ENCODE assay signal across 15 cellular contexts in genomic region chr6:123203928-123204327, GRCh38.
DNase-seq lines count a peak whose midpoint lies in the region; ATAC-seq and TF ChIP-seq lines count a peak whose summit lies in the region.
"Had no signal": no experiment of that assay in that cellular context is flagged by ENCODE, and none has a peak within 500 bp of the region (broad histone marks: within the 10 kb centered on the region; RNA-seq: fewer than 3 reads in every experiment).

No MANE protein-coding gene starts in this region.

- H3K79me1 ChIP-seq in neuronal stem cell (ENCODE audit: low read depth, low read length): no peaks in the 10 kb centered on the region

- H3K36me3 Mint-ChIP-seq in WTC11: peaks cover 28% of the 10 kb centered on the region

- intact Hi-C loops in left lung (cut with DNase I): no loop called here

- H3K9me3 ChIP-seq in neuronal stem cell (replicated peaks in 1 of 2; ENCODE audit: control insufficient read depth in 2 of 2, insufficient read depth in 1 of 2, low read depth in 1 of 2, low read length in 2 of 2) (peaks cover 0 to 3% of the 10 kb centered on the region in 2 donors), left lung (peaks cover 0 to 13% of the 10 kb centered on the region in 2 donors)

- H3K4me3 ChIP-seq in H7 (ENCODE audit: insufficient read depth, low read depth, low read length) (no peak overlapping the region), neuronal stem cell (ENCODE audit: low read length in 2 of 2) (no peak overlapping the region), left lung (no peak overlapping the region)
- H3K4me3 ChIP-seq: GM12878, K562 had no signal

- peaks cover 33% of the 10 kb centered on the region for H3K9me3 Mint-ChIP-seq in WTC11
- H3K9me3 Mint-ChIP-seq: CD4-positive, alpha-beta T cell had no signal

- TF ChIP-seq CTCF in WTC11 (IDR thresholded peaks at IDR 0.05): no peak
- TF ChIP-seq CTCF in left lung (IDR thresholded peaks at IDR 0.05): no peak

- H2AFZ ChIP-seq in neuronal stem cell (ENCODE audit: low read length): no peak overlapping the region

- no peak overlapping the region for H3K27ac ChIP-seq in neuronal stem cell (replicated peaks; ENCODE audit: low read length)
- H3K27ac ChIP-seq in left lung: no peak overlapping the region

- H3K27me3 ChIP-seq in H7 (ENCODE audit: control insufficient read depth, insufficient read depth, low read length): no peaks in the 10 kb centered on the region
- H3K27me3 ChIP-seq in neuronal stem cell (ENCODE audit: control insufficient read depth in 3 of 3, insufficient read depth in 3 of 3, low read depth in 1 of 3, low read length in 3 of 3): no peaks in the 10 kb centered on the region
- no peaks in the 10 kb centered on the region for H3K27me3 ChIP-seq in left lung

- no peak overlapping the region for H2BK12ac ChIP-seq in neuronal stem cell (ENCODE audit: low read length)

- no peak overlapping the region for H3K4me3 Mint-ChIP-seq in WTC11
- H3K4me3 Mint-ChIP-seq: B cell; CD4-positive, alpha-beta T cell; H9 had no signal

- H3K18ac ChIP-seq in neuronal stem cell (ENCODE audit: low read length): no peak overlapping the region

- POLR2A ChIA-PET in WTC11 (lab: Charles Lee): no interaction called here

- DNase-seq in H7 (peak; percentile 55), WTC11 (ENCODE audit: low spot score) (no peak), iPS-NIHi11 (ENCODE audit: low spot score) (peak; percentile 49), neuronal stem cell (ENCODE audit: low spot score) (peak; percentile 8), occipital lobe (lab: John Stamatoyannopoulos, UW) (no peak), left lung (no peak)
- DNase-seq: C1 segment of cervical spinal cord; Calu3; CD4-positive, alpha-beta T cell; DMS 273 treated with DMSO at 0.1 percent for 48 hours; H9 had no signal

- H3K4me1 Mint-ChIP-seq in WTC11: peaks cover 20% of the 10 kb centered on the region
- H3K4me1 Mint-ChIP-seq: B cell had no signal

- peak; percentile 98 for ATAC-seq in WTC11
- no peak for ATAC-seq in HG02870 (IDR thresholded peaks at IDR 0.05; ENCODE audit: unreplicated experiment)
- ATAC-seq in left lung: no peak
- ATAC-seq: GM12878, K562 had no signal

- H2AK5ac ChIP-seq in neuronal stem cell (ENCODE audit: low read depth, low read length): no peak overlapping the region

- no peak overlapping the region for H4K91ac ChIP-seq in neuronal stem cell (ENCODE audit: low read depth, low read length, poor library complexity)

- H3K27me3 Mint-ChIP-seq in WTC11 (ENCODE audit: low read depth): peaks cover 10% of the 10 kb centered on the region
- H3K27me3 Mint-ChIP-seq: B cell; CD4-positive, alpha-beta T cell had no signal

- peaks cover 0 to 3% of the 10 kb centered on the region in 2 donors for H3K4me1 ChIP-seq in neuronal stem cell (ENCODE audit: control insufficient read depth in 2 of 2, insufficient read depth in 1 of 2, low read depth in 1 of 2, low read length in 2 of 2)
- no peaks in the 10 kb centered on the region for H3K4me1 ChIP-seq in left lung

- no peak overlapping the region for H3K14ac ChIP-seq in neuronal stem cell (ENCODE audit: low read length)

- H3K27ac Mint-ChIP-seq in WTC11: no peak overlapping the region
- H3K27ac Mint-ChIP-seq: B cell; CD4-positive, alpha-beta T cell had no signal

- H3K9ac ChIP-seq in neuronal stem cell (ENCODE audit: low read depth, low read length, poor library complexity): no peak overlapping the region

- no peak overlapping the region for H3K4me2 ChIP-seq in neuronal stem cell (ENCODE audit: insufficient read depth, low read length, poor library complexity, severe bottlenecking)

- H3K36me3 ChIP-seq in H7 (replicated peaks; ENCODE audit: control insufficient read depth, insufficient read depth, low read length) (no peaks in the 10 kb centered on the region), neuronal stem cell (replicated peaks in 1 of 2; ENCODE audit: control insufficient read depth in 2 of 2, insufficient read depth in 2 of 2, low read length in 2 of 2) (no peaks in the 10 kb centered on the region), left lung (no peaks in the 10 kb centered on the region)

- H2BK120ac ChIP-seq in neuronal stem cell (ENCODE audit: low read depth, low read length): no peak overlapping the region

- H3K23ac ChIP-seq in neuronal stem cell (ENCODE audit: low read depth, low read length, poor library complexity): no peak overlapping the region

- H2BK15ac ChIP-seq in neuronal stem cell (ENCODE audit: low read length): no peak overlapping the region

- no peak overlapping the region for H3K4ac ChIP-seq in neuronal stem cell (ENCODE audit: low read length)

- CTCF ChIA-PET in WTC11 (lab: Charles Lee): interaction anchor here (0.9 kb wide), 1 partner anchor 257 kb away, joined by 3 read pairs; no protein-coding TSS in a partner anchor

- H2BK5ac ChIP-seq in neuronal stem cell (ENCODE audit: low read length): no peak overlapping the region

- no peak overlapping the region for H4K8ac ChIP-seq in neuronal stem cell (ENCODE audit: low read depth, low read length)

- no CpG with 5 or more reads among the region's 1 CpG for WGBS in neuronal stem cell (ENCODE audit: extremely low coverage in 2 of 2, insufficient read length in 2 of 2, insufficient replicate concordance in 1 of 2), 2 donors

TF ChIP-seq in WTC11, 78 proteins besides CTCF, POLR2A, EP300 and RAD21 (continues in another document):
- TF ChIP-seq FOXK1 (CRISPR knock-in tag; IDR thresholded peaks at IDR 0.05) (peak; percentile 64; the same call in 1 of the 2 replicates), SP1 (CRISPR knock-in tag; conservative IDR thresholded peaks at IDR 0.05) (no peak), ARID4B (CRISPR knock-in tag; IDR thresholded peaks at IDR 0.05; ENCODE audit: borderline replicate concordance) (no peak), E2F4 (CRISPR knock-in tag; IDR thresholded peaks at IDR 0.05; ENCODE audit: borderline replicate concordance, low read depth) (no peak), FOXP4 (CRISPR knock-in tag; IDR thresholded peaks at IDR 0.05) (peak; percentile 99), IRF1 (CRISPR knock-in tag; IDR thresholded peaks at IDR 0.05) (no peak)

Comparison
In these comparisons a context has a peak if more than half of its experiments do, and no peak if none do; other contexts are left out.
1. DNase-seq: peak in H7 (single experiment), iPS-NIHi11 (single experiment) and neuronal stem cell (single experiment); none in WTC11 (single experiment), occipital lobe (single experiment) and left lung (0 of 2).